18 cellular contexts compared by ENCODE assay signal in genomic region chr15:84001655-84002054, GRCh38.
"Had no signal": no experiment of that assay in that cellular context is flagged by ENCODE, and none has a peak within 500 bp of the region (broad histone marks: within the 10 kb centered on the region; RNA-seq: fewer than 3 reads in every experiment).

No MANE protein-coding gene starts in this region.

- ATAC-seq: gastroesophageal sphincter; left colon; mucosa of descending colon; naive thymus-derived CD8-positive, alpha-beta T cell; psoas muscle; stimulated activated naive CD8-positive, alpha-beta T cell treated with anti-CD3 and anti-CD28 coated beads, Interleukin-15, Interleukin-2, amounts not matched to agents 100 U/mL and 50 U/mL, for 24 hours had no signal

- H3K27ac ChIP-seq: dorsolateral prefrontal cortex, esophagus muscularis mucosa, gastroesophageal sphincter, neutrophil, psoas muscle, right atrium auricular region, sigmoid colon, tibial artery had no signal

- DNase-seq: cortex of kidney; dorsolateral prefrontal cortex; effector CD8-positive, alpha-beta T cell; glutamatergic neuron; kidney; left colon; mucosa of descending colon; naive thymus-derived CD8-positive, alpha-beta T cell; psoas muscle; sigmoid colon; small intestine; stimulated activated CD4-positive, alpha-beta T cell treated with anti-CD3 and anti-CD28 coated beads, Interleukin-12 subunit alpha, Interleukin-12 subunit beta, amount 100 ng/mL, for 4 hours; stimulated activated naive CD8-positive, alpha-beta T cell treated with anti-CD3 and anti-CD28 coated beads, Interleukin-15, Interleukin-2, amounts not matched to agents 100 U/mL and 50 U/mL, for 24 hours; tibial artery had no signal

- H3K9me3 ChIP-seq: esophagus muscularis mucosa, gastroesophageal sphincter, mucosa of descending colon, neutrophil, psoas muscle, right atrium auricular region, sigmoid colon, tibial artery had no signal

- H3K27me3 ChIP-seq: dorsolateral prefrontal cortex, esophagus muscularis mucosa, gastroesophageal sphincter, neutrophil, right atrium auricular region, sigmoid colon, tibial artery had no signal

- H3K4me3 ChIP-seq: dorsolateral prefrontal cortex, esophagus muscularis mucosa, gastroesophageal sphincter, mucosa of descending colon, psoas muscle, right atrium auricular region, sigmoid colon, tibial artery had no signal

- H3K36me3 ChIP-seq: esophagus muscularis mucosa, gastroesophageal sphincter, neutrophil, sigmoid colon, tibial artery had no signal

- H3K4me1 ChIP-seq: gastroesophageal sphincter, psoas muscle, right atrium auricular region, sigmoid colon had no signal
